Comparison of ENCODE assay signal across 8 cellular contexts in the genomic region with DNA sequence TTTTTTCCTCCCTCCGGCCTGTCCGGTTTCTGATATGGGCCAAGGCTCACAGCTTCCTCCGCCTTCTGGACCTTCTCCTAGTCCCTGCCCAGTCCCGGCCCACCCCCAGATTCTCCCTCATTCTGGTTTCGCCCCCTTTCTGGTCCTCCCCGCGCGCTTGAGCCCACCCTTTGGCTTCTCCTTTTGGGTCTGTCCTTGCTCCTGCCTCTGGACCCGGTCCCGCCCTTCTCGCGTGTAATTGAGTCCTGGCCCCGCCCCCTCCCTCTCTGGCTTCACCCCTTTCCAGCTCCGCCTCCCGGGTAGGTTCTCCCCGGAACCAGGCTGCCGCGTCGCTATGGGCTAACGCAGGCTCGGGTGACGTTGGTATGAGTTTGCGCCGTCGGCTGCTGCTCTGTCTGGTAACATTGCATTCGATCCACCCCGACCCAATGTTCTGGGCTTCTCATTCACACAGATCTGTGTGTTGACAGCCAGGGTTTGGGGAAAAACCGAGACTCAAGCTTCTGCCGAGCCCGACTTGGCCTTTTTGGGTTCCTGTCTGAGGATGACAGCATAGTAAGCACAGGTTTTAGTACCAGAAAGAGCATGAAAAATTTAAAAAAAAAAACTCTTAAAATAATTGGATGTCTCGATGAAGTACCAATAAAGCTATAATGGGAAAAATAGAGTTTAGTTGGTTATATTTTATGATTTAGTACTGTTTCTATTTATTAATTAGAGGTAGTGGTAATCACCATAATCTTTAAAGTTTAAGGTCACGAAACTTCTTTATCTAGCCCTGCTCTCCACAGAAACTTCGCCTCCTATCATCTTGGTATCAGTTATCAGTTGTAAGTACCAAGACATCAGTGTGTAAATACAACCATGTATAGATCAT. TPM values are rescaled to one million over a fixed set of nuclear protein-coding genes. Genes with fewer than 3 reads are reported as not detected.
DNase-seq lines count a peak whose midpoint lies in the region; ATAC-seq and TF ChIP-seq lines count a peak whose summit lies in the region.

No MANE protein-coding gene starts in this region.

- ATAC-seq in omental fat pad (ENCODE audit: low FRiP score) (peak; percentile 68), thoracic aorta (ENCODE audit: insufficient number of reproducible peaks, low FRiP score, low read depth) (peak; percentile 52)

- H3K36me3 ChIP-seq in ES-I3 (ENCODE audit: insufficient read depth, low read length) (no peaks in the 10 kb centered on the region), thoracic aorta (no peaks in the 10 kb centered on the region)

- H3K9ac ChIP-seq in ES-I3 (ENCODE audit: low read depth, low read length): peak overlapping the region; percentile 92

- H3K9me3 ChIP-seq in ES-I3 (ENCODE audit: control insufficient read depth, insufficient read depth, low read length) (no peaks in the 10 kb centered on the region), thoracic aorta (no peaks in the 10 kb centered on the region)

- H3K4me1 ChIP-seq in ES-I3 (ENCODE audit: insufficient read depth, low read length) (peaks cover 17% of the 10 kb centered on the region), thoracic aorta (ENCODE audit: control insufficient read depth in 1 of 2, low read depth in 2 of 2) (peaks cover 15 to 33% of the 10 kb centered on the region in 2 donors)

- peak overlapping the region; percentile 49 for H3K4me3 ChIP-seq in HFF-Myc (replicated peaks; ENCODE audit: low read depth, low read length)
- H3K4me3 ChIP-seq in NB4 (ENCODE audit: low read depth, low read length): peak overlapping the region; percentile 80
- peak overlapping the region; percentile 75 for H3K4me3 ChIP-seq in thoracic aorta

- no peaks in the 10 kb centered on the region for H3K27me3 ChIP-seq in thoracic aorta (replicated peaks; ENCODE audit: insufficient read depth)

- TF ChIP-seq CTCF in HFF-Myc (IDR thresholded peaks at IDR 0.05; ENCODE audit: low read depth, low read length, missing control alignments): no peak
- no peak for TF ChIP-seq CTCF in NB4 (IDR thresholded peaks at IDR 0.05; ENCODE audit: low read depth, low read length)
- TF ChIP-seq CTCF in omental fat pad (IDR thresholded peaks at IDR 0.05): no peak
- no peak for TF ChIP-seq CTCF in thoracic aorta (IDR thresholded peaks at IDR 0.05)

- peak overlapping the region; percentile 94 to 97 for H3K27ac ChIP-seq in thoracic aorta

- DNase-seq in HFF-Myc (ENCODE audit: extremely low read depth, low read depth): peak; percentile 84
- peak; percentile 96 for DNase-seq in NB4 (ENCODE audit: low read depth)
- peak; percentile 91 for DNase-seq in SK-N-DZ (ENCODE audit: low spot score)
- peak; percentile 98 for DNase-seq in activated naive CD4-positive, alpha-beta T cell treated with anti-CD3 and anti-CD28 coated beads, Interleukin-2, amount 50 U/mL, for 16 hours
- DNase-seq in globus pallidus (ENCODE audit: low spot score): peak; percentile 99
- peak; percentile 99 for DNase-seq in omental fat pad (ENCODE audit: low spot score)
- peak; percentile 100 for DNase-seq in thoracic aorta (ENCODE audit: low spot score)

- peak; percentile 83 for TF ChIP-seq POLR2A in NB4 (IDR thresholded peaks at IDR 0.05; ENCODE audit: extremely low read depth, insufficient read length)

RNA-seq across cellular contexts. Expression of a gene that starts 14.8 kb away (rescaled TPM):
- polyA plus RNA-seq in SK-N-DZ (2014; cell fraction: cytosol; rRNA removed): 17.2 and 21.1 TPM in 2 replicates
- 13.8 and 15.2 TPM in 2 replicates for polyA plus RNA-seq in SK-N-DZ (2014; cell fraction: nucleus; rRNA removed)
- 10 to 100 TPM; 14.7 to 59.9 (median 26.4) TPM for total RNA-seq in omental fat pad
- 10 to 100 TPM; 35.1 to 38.2 TPM for total RNA-seq in thoracic aorta

RNA-seq across cellular contexts. Expression of a gene that starts 29.0 kb away (rescaled TPM):
- polyA plus RNA-seq in SK-N-DZ (2014; cell fraction: cytosol; rRNA removed): not detected in 2 replicates
- not detected in 2 replicates for polyA plus RNA-seq in SK-N-DZ (2014; cell fraction: nucleus; rRNA removed)
- total RNA-seq in omental fat pad: not detected
- not detected for total RNA-seq in thoracic aorta

Comparison
In these comparisons a context has a peak if more than half of its experiments do, and no peak if none do; other contexts are left out.
1. Peak in every context shown above with its lines: DNase-seq, ATAC-seq, H3K4me3 ChIP-seq and H3K27ac ChIP-seq.